ENCODE assay signal across 1 cellular context in genomic region chr19:35845215-35846037, GRCh38.
TF ChIP-seq lines count a peak whose summit lies in the region.

No MANE protein-coding gene starts in this region.

TF ChIP-seq in K562, 482 proteins besides CTCF, POLR2A, EP300 and RAD21 (continued from another document and continues in another):
- TF ChIP-seq ZNF398 (CRISPR knock-in tag; IDR thresholded peaks at IDR 0.05) (no peak), THAP7 (CRISPR knock-in tag; IDR thresholded peaks at IDR 0.05) (no peak), ZFP1 (CRISPR knock-in tag; IDR thresholded peaks at IDR 0.05) (no peak), FIP1L1 (IDR thresholded peaks at IDR 0.05; ENCODE audit: low read depth, low read length, poor library complexity, severe bottlenecking) (no peak), ZC3H4 (CRISPR knock-in tag; IDR thresholded peaks at IDR 0.05; ENCODE audit: borderline replicate concordance) (no peak), GATA2 (CRISPR knock-in tag; IDR thresholded peaks at IDR 0.05) (no peak), NFATC3 (IDR thresholded peaks at IDR 0.05) (no peak), RBM14 (IDR thresholded peaks at IDR 0.05; ENCODE audit: borderline replicate concordance, insufficient read depth, low read depth, low read length) (no peak), SRSF9 (IDR thresholded peaks at IDR 0.05; ENCODE audit: borderline replicate concordance, low read depth, low read length) (no peak), HOXB6 (CRISPR knock-in tag; IDR thresholded peaks at IDR 0.05; ENCODE audit: borderline replicate concordance) (no peak), XRCC5 (IDR thresholded peaks at IDR 0.05; ENCODE audit: low read depth, low read length) (no peak), ZFX (CRISPR knock-in tag; IDR thresholded peaks at IDR 0.05) (no peak), ASH1L (IDR thresholded peaks at IDR 0.05; ENCODE audit: borderline replicate concordance, low read depth, partially characterized antibody) (no peak), BHLHE40 (IDR thresholded peaks at IDR 0.05; ENCODE audit: low read length) (peak; percentile 88), HMG20B (CRISPR knock-in tag; IDR thresholded peaks at IDR 0.05) (no peak), BDP1 (IDR thresholded peaks at IDR 0.05; ENCODE audit: insufficient read depth, insufficient read length) (no peak), ZBED1 (IDR thresholded peaks at IDR 0.05) (no peak), PYGO2 (tag; IDR thresholded peaks at IDR 0.05) (no peak), CSDE1 (IDR thresholded peaks at IDR 0.05) (no peak), SMAD2 (IDR thresholded peaks at IDR 0.05; ENCODE audit: low read depth, low read length) (no peak), ETS1 (conservative IDR thresholded peaks at IDR 0.05; ENCODE audit: control insufficient read depth, low read depth, low read length) (no peak), CREB3L1 (IDR thresholded peaks at IDR 0.05; ENCODE audit: borderline replicate concordance, low read depth) (no peak), ZBTB9 (CRISPR knock-in tag; IDR thresholded peaks at IDR 0.05) (no peak), ATF2 (CRISPR knock-in tag; IDR thresholded peaks at IDR 0.05) (no peak), BCOR (IDR thresholded peaks at IDR 0.05) (peak; percentile 88), NFRKB (IDR thresholded peaks at IDR 0.05; ENCODE audit: low read depth) (no peak), E2F3 (CRISPR knock-in tag; IDR thresholded peaks at IDR 0.05) (no peak), ZC3H11A (IDR thresholded peaks at IDR 0.05; ENCODE audit: low read depth, low read length) (no peak), FOXJ3 (CRISPR knock-in tag; IDR thresholded peaks at IDR 0.05) (no peak), ZNF561 (CRISPR knock-in tag; conservative IDR thresholded peaks at IDR 0.05) (no peak), YY1 (IDR thresholded peaks at IDR 0.05; ENCODE audit: borderline replicate concordance in 1 of 3, control insufficient read depth in 1 of 3, extremely low read depth in 1 of 3, insufficient read depth in 3 of 3, insufficient read length in 1 of 3, insufficient replicate concordance in 2 of 3, low read depth in 1 of 3, low read length in 2 of 3) (peak in 1 of 3 experiments; percentile 47), HINFP (tag; conservative IDR thresholded peaks at IDR 0.05; ENCODE audit: low read depth) (peak; percentile 34; the same call in 1 of the 2 replicates), RNF219 (CRISPR knock-in tag; IDR thresholded peaks at IDR 0.05) (no peak), ZNF518B (CRISPR knock-in tag; IDR thresholded peaks at IDR 0.05) (no peak), HNRNPK (IDR thresholded peaks at IDR 0.05; ENCODE audit: low read depth, low read length, poor library complexity, severe bottlenecking) (no peak), ZNF507 (tag; conservative IDR thresholded peaks at IDR 0.05) (no peak), BRD9 (IDR thresholded peaks at IDR 0.05; ENCODE audit: low read depth, partially characterized antibody) (no peak), SOX6 (IDR thresholded peaks at IDR 0.05) (no peak), ZNF23 (CRISPR knock-in tag; IDR thresholded peaks at IDR 0.05) (no peak), JUNB (CRISPR knock-in tag; conservative IDR thresholded peaks at IDR 0.05) (no peak), TFAM (CRISPR knock-in tag; conservative IDR thresholded peaks at IDR 0.05) (no peak), ZNF764 (CRISPR knock-in tag; IDR thresholded peaks at IDR 0.05; ENCODE audit: low read depth) (no peak), CBX1 (IDR thresholded peaks at IDR 0.05; ENCODE audit: low read depth) (no peak), POLR2H (tag; IDR thresholded peaks at IDR 0.05; ENCODE audit: low read depth) (no peak), SRSF3 (IDR thresholded peaks at IDR 0.05; ENCODE audit: insufficient read depth, low read length) (no peak), ZNF778 (CRISPR knock-in tag; IDR thresholded peaks at IDR 0.05) (no peak), ATF1 (CRISPR knock-in tag; IDR thresholded peaks at IDR 0.05) (no peak), ATF1 (tag; IDR thresholded peaks at IDR 0.05) (peak; percentile 77), CCAR2 (IDR thresholded peaks at IDR 0.05; ENCODE audit: low read depth, low read length) (no peak), CGGBP1 (CRISPR knock-in tag; IDR thresholded peaks at IDR 0.05) (no peak), SMARCA4 (IDR thresholded peaks at IDR 0.05) (peak; percentile 75), KDM5B (IDR thresholded peaks at IDR 0.05; ENCODE audit: insufficient replicate concordance, low read depth, low read length) (peak; percentile 28), SP2 (IDR thresholded peaks at IDR 0.05; ENCODE audit: extremely low read depth, low read depth, low read length, poor library complexity, severe bottlenecking) (no peak), ATF6 (CRISPR knock-in tag; IDR thresholded peaks at IDR 0.05) (no peak), TEAD2 (tag; IDR thresholded peaks at IDR 0.05) (no peak)
